Comparison of ENCODE assay signal across 16 cellular contexts in the genomic region with DNA sequence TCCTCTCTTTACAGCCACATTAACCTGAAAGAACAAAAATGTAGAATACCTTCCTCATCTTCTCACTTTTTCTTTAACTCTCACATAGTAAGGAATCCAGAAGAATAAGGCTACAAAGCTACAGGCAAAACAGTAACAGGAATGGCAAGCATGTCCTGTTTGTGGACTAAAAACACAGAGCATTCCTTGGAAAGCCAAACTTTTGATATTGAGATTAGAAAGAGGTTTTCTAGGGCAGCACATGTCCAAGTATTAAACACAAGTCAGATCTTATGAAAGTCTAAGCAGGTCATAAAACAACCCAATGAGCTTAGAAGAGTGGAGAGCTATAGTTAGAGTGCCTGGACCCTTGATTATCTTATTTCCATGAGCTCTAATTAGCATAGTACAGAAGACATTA. TPM values are rescaled to one million over a fixed set of nuclear protein-coding genes. Genes with fewer than 3 reads are reported as not detected.
DNase-seq lines count a peak whose midpoint lies in the region; ATAC-seq, FAIRE-seq and TF ChIP-seq lines count a peak whose summit lies in the region.
"Had no signal": no experiment of that assay in that cellular context is flagged by ENCODE, and none has a peak within 500 bp of the region (broad histone marks: within the 10 kb centered on the region; RNA-seq: fewer than 3 reads in every experiment).

No MANE protein-coding gene starts in this region.

- BruUV-seq in HepG2 (replicated peaks; lab: Mats Ljungman, UMichigan): no TSS peak

- in situ Hi-C loops in HepG2 (cut with HindIII; ENCODE audit: extremely low pct_ligation_motif_present, low pct_unique_long_range_greater_than_20kb): no loop called here

- no peak overlapping the region for H3K4me2 ChIP-seq in HepG2 (ENCODE audit: low read depth, low read length)
- H3K4me2 ChIP-seq: neural progenitor cell had no signal

- POLR2A ChIA-PET in HepG2 (lab: Yijun Ruan, JAX): no interaction called here

- H3K79me2 ChIP-seq in HepG2 (ENCODE audit: insufficient read depth, low read length): no peaks in the 10 kb centered on the region

- no peaks in the 10 kb centered on the region for H3K9me3 Mint-ChIP-seq in dendritic cell treated with granulocyte-macrophage colony-stimulating factor and Interleukin-4, amounts not matched to agents 40 ng/mL and 50 ng/mL, for 4 days

- TF ChIP-seq POLR2A in HepG2 (IDR thresholded peaks at IDR 0.05; ENCODE audit: insufficient read depth in 1 of 2, low read depth in 2 of 2, low read length in 2 of 2): no peak

- FAIRE-seq in pancreas (lab: Jason Lieb, UNC): peak; percentile 9
- no peak for FAIRE-seq in HepG2 (lab: Jason Lieb, UNC)
- FAIRE-seq: TTC549 had no signal

- no peak for TF ChIP-seq RAD21 in HepG2 (CRISPR knock-in tag; IDR thresholded peaks at IDR 0.05)

- no peak overlapping the region for H2AFZ ChIP-seq in HepG2 (ENCODE audit: low read length)
- H2AFZ ChIP-seq: neural progenitor cell had no signal

- no peaks in the 10 kb centered on the region for H3K27me3 Mint-ChIP-seq in dendritic cell treated with granulocyte-macrophage colony-stimulating factor and Interleukin-4, amounts not matched to agents 40 ng/mL and 50 ng/mL, for 4 days

- TF ChIP-seq CTCF in AG10803 (conservative IDR thresholded peaks at IDR 0.05; ENCODE audit: low read length) (no peak), pancreas (IDR thresholded peaks at IDR 0.05) (no peak), HepG2 (CRISPR knock-in tag; IDR thresholded peaks at IDR 0.05) (no peak)

- H3K4me3 Mint-ChIP-seq in dendritic cell treated with granulocyte-macrophage colony-stimulating factor and Interleukin-4, amounts not matched to agents 40 ng/mL and 50 ng/mL, for 4 days: no peak overlapping the region
- H3K4me3 Mint-ChIP-seq: neural progenitor cell had no signal

- H3K9ac ChIP-seq in HepG2 (ENCODE audit: insufficient read depth, low read depth, low read length): no peak overlapping the region
- H3K9ac ChIP-seq: neural progenitor cell had no signal

- H3K27me3 ChIP-seq in pancreas: no peaks in the 10 kb centered on the region
- no peaks in the 10 kb centered on the region for H3K27me3 ChIP-seq in HepG2 (ENCODE audit: control insufficient read depth in 1 of 2, insufficient read depth in 2 of 2, low read length in 2 of 2)
- H3K27me3 ChIP-seq: colonic mucosa, neural progenitor cell had no signal

- H3K9me3 ChIP-seq in pancreas (no peaks in the 10 kb centered on the region), HepG2 (ENCODE audit: low read length) (no peaks in the 10 kb centered on the region)
- H3K9me3 ChIP-seq: colonic mucosa had no signal

- DNase-seq in AG10803 (ENCODE audit: low read depth) (peak; percentile 59), M059J (ENCODE audit: low read depth) (peak; percentile 38), pancreas (no peak), NCI-H1930 (lab: John Stamatoyannopoulos, UW) (no peak), HT-29 (ENCODE audit: low spot score) (no peak), HepG2 (ENCODE audit: low spot score) (no peak)
- no peak for DNase-seq in central memory CD4-positive, alpha-beta T cell
- DNase-seq: activated naive CD4-positive, alpha-beta T cell; colonic mucosa; left colon; NCI-H1092; stimulated activated CD4-positive, alpha-beta T cell treated with anti-CD3 and anti-CD28 coated beads, Interleukin-12 subunit alpha, Interleukin-12 subunit beta, amount 100 ng/mL, for 4 hours had no signal

- H3K36me3 Mint-ChIP-seq in dendritic cell treated with granulocyte-macrophage colony-stimulating factor and Interleukin-4, amounts not matched to agents 40 ng/mL and 50 ng/mL, for 4 days (ENCODE audit: low read depth): no peaks in the 10 kb centered on the region
- H3K36me3 Mint-ChIP-seq: neural progenitor cell had no signal

- peak overlapping the region; percentile 28 for H3K27ac Mint-ChIP-seq in dendritic cell treated with granulocyte-macrophage colony-stimulating factor and Interleukin-4, amounts not matched to agents 40 ng/mL and 50 ng/mL, for 4 days
- H3K27ac Mint-ChIP-seq: neural progenitor cell had no signal

- peaks cover 34% of the 10 kb centered on the region for H3K4me1 Mint-ChIP-seq in dendritic cell treated with granulocyte-macrophage colony-stimulating factor and Interleukin-4, amounts not matched to agents 40 ng/mL and 50 ng/mL, for 4 days (ENCODE audit: low read depth)

- H3K4me3 ChIP-seq in AG10803 (ENCODE audit: low read length) (no peak overlapping the region), pancreas (no peak overlapping the region), HepG2 (replicated peaks in 1 of 3; ENCODE audit: insufficient read depth in 1 of 3, low read depth in 2 of 3, low read length in 3 of 3) (no peak overlapping the region)
- H3K4me3 ChIP-seq: colonic mucosa, neural progenitor cell had no signal

- CTCF ChIA-PET in HepG2 (lab: Yijun Ruan, JAX; ENCODE audit: low intra/inter-chr PET ratio, low total read pairs): no interaction called here

- intact Hi-C loops in dendritic cell treated with granulocyte-macrophage colony-stimulating factor and Interleukin-4, amounts not matched to agents 40 ng/mL and 50 ng/mL, for 4 days (cut with micrococcal nuclease): no loop called here
- intact Hi-C loops in pancreas (cut with DNase I) (no loop called here), HepG2 (cut with micrococcal nuclease; ENCODE audit: unreplicated experiment) (no loop called here)

- no peaks in the 10 kb centered on the region for H4K20me1 ChIP-seq in HepG2 (ENCODE audit: insufficient read depth, low read length)

- H3K4me1 ChIP-seq in pancreas (peaks cover 9 to 19% (median 17%) of the 10 kb centered on the region in 3 donors), HepG2 (ENCODE audit: insufficient read depth, low read length) (no peaks in the 10 kb centered on the region)

- TF ChIP-seq EP300 in HepG2 (IDR thresholded peaks at IDR 0.05; ENCODE audit: low read depth in 2 of 2, low read length in 2 of 2) (no peak), HepG2 (CRISPR knock-in tag; IDR thresholded peaks at IDR 0.05; ENCODE audit: borderline replicate concordance) (no peak)

- ATAC-seq in pancreas (no peak), HepG2 (no peak)

- H3K36me3 ChIP-seq in pancreas: no peaks in the 10 kb centered on the region
- no peaks in the 10 kb centered on the region for H3K36me3 ChIP-seq in HepG2 (replicated peaks in 1 of 2; ENCODE audit: control insufficient read depth in 1 of 2, insufficient read depth in 2 of 2, low read length in 2 of 2)
- H3K36me3 ChIP-seq: colonic mucosa, neural progenitor cell had no signal

- H3K27ac ChIP-seq in pancreas (no peak overlapping the region), HepG2 (ENCODE audit: extremely low read length, insufficient read depth, low read length) (no peak overlapping the region)
- H3K27ac ChIP-seq: colonic mucosa, neural progenitor cell had no signal

TF ChIP-seq in HepG2, 621 proteins besides CTCF, POLR2A, EP300 and RAD21 (continues in another document):
- TF ChIP-seq ATAD3A (CRISPR knock-in tag; IDR thresholded peaks at IDR 0.05): no peak
- TF ChIP-seq, protein P1, sequence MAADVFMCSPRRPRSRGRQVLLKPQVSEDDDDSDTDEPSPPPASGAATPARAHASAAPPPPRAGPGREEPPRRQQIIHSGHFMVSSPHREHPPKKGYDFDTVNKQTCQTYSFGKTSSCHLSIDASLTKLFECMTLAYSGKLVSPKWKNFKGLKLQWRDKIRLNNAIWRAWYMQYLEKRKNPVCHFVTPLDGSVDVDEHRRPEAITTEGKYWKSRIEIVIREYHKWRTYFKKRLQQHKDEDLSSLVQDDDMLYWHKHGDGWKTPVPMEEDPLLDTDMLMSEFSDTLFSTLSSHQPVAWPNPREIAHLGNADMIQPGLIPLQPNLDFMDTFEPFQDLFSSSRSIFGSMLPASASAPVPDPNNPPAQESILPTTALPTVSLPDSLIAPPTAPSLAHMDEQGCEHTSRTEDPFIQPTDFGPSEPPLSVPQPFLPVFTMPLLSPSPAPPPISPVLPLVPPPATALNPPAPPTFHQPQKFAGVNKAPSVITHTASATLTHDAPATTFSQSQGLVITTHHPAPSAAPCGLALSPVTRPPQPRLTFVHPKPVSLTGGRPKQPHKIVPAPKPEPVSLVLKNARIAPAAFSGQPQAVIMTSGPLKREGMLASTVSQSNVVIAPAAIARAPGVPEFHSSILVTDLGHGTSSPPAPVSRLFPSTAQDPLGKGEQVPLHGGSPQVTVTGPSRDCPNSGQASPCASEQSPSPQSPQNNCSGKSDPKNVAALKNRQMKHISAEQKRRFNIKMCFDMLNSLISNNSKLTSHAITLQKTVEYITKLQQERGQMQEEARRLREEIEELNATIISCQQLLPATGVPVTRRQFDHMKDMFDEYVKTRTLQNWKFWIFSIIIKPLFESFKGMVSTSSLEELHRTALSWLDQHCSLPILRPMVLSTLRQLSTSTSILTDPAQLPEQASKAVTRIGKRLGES (CRISPR knock-in tag; IDR thresholded peaks at IDR 0.05; ENCODE audit: borderline replicate concordance): no peak

RNA-seq across cellular contexts. Expression of a gene that starts 58.2 kb away (rescaled TPM):
- total RNA-seq in M059J (2014; rRNA removed; shearing (Covaris generic)): not detected in 2 replicates
- total RNA-seq in pancreas (not detected), HepG2 (2016; rRNA removed; fragmentation: Illumina TruSeq; extraction: Trizol) (not detected in 2 replicates)
- polyA plus RNA-seq in pancreas (not detected), HepG2 (2011; rRNA removed) (not detected in 2 replicates)
- not detected in 2 replicates for total RNA-seq in HT-29 (2014; rRNA removed; shearing (Covaris generic))
- total RNA-seq in HepG2 (2016; cell fraction: cytosol; rRNA removed; fragmentation: Illumina TruSeq; extraction: Trizol; ENCODE audit: low read depth): not detected in 2 replicates
- not detected in 2 replicates for total RNA-seq in HepG2 (2016; cell fraction: insoluble cytoplasmic fraction; rRNA removed; fragmentation: Illumina TruSeq; extraction: Trizol)
- total RNA-seq in HepG2 (2016; cell fraction: membrane; rRNA removed; fragmentation: Illumina TruSeq; extraction: Trizol): not detected in 2 replicates
- total RNA-seq in HepG2 (2016; cell fraction: nucleus; rRNA removed; fragmentation: Illumina TruSeq; extraction: Trizol): not detected in 2 replicates
- polyA plus RNA-seq in HepG2 (2011; cell fraction: cytosol; rRNA removed): not detected in 2 replicates
- not detected in 2 replicates for polyA plus RNA-seq in HepG2 (2011; cell fraction: nucleus; rRNA removed)
- not detected in 2 replicates for polyA plus RNA-seq in HepG2 (2012)
- polyA plus RNA-seq in HepG2 (2016; cell fraction: cytosol; fragmentation: Illumina TruSeq; extraction: Trizol; ENCODE audit: low read depth): not detected in 2 replicates
- polyA plus RNA-seq in HepG2 (2016; cell fraction: insoluble cytoplasmic fraction; fragmentation: Illumina TruSeq; extraction: Trizol; ENCODE audit: low read depth): not detected in 2 replicates
- polyA plus RNA-seq in HepG2 (2016; cell fraction: membrane; fragmentation: Illumina TruSeq; extraction: Trizol; ENCODE audit: low read depth): not detected in 2 replicates
- polyA plus RNA-seq in HepG2 (2016; cell fraction: nucleus; fragmentation: Illumina TruSeq; extraction: Trizol; ENCODE audit: insufficient read depth, low read depth): not detected in 2 replicates
- polyA minus RNA-seq in HepG2 (2011; rRNA and poly(A)+ RNA removed; ENCODE audit: low replicate concordance): not detected in 2 replicates
- not detected in 2 replicates for polyA minus RNA-seq in HepG2 (2011; cell fraction: cytosol; rRNA and poly(A)+ RNA removed)
- polyA minus RNA-seq in HepG2 (2011; cell fraction: nucleus; rRNA and poly(A)+ RNA removed): not detected in 2 replicates
- total RNA-seq: colonic mucosa, NCI-H460 had no signal

Comparison
In these comparisons a context has a peak if more than half of its experiments do, and no peak if none do; other contexts are left out.
1. DNase-seq: peak in AG10803 (single experiment) and M059J (single experiment); none in pancreas (0 of 6), central memory CD4-positive, alpha-beta T cell (single experiment), NCI-H1930 (0 of 2), HT-29 (single experiment) and HepG2 (single experiment).